ENCODE assay signal across 20 cellular contexts in the genomic region with DNA sequence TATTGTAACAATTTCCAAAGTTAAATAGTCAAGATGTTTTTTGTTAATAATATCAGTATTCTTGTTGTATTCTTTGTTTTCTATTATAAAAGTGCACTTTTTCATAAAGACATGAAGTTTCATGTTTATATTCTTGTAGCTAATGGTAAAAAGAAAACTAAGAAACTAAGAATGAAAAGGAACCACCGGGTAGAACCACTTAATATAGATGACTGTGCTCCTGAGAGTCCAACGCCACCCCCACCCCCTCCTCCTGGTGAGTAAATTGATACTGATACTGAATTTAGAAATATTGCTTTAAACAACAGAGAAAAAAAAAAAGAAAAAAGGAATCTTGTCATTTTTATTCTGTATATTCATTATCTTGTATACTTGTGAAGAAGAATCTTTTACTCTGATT. TPM values are rescaled to one million over a fixed set of nuclear protein-coding genes. Genes with fewer than 3 reads are reported as not detected.
A peak's percentile ranks its signal among the peaks of the same experiment; 100 is the strongest.
DNase-seq lines count a peak whose midpoint lies in the region; ATAC-seq and FAIRE-seq lines count a peak whose summit lies in the region.
"Had no signal": no experiment of that assay in that cellular context is flagged by ENCODE, and none has a peak within 500 bp of the region (broad histone marks: within the 10 kb centered on the region; RNA-seq: fewer than 3 reads in every experiment).

No MANE protein-coding gene starts in this region.

- peak; percentile 51 for FAIRE-seq in A204.1 (lab: Jason Lieb, UNC)
- FAIRE-seq: GM12878, GM19239, H1 had no signal

- DNase-seq in activated CD4-positive, alpha-beta memory T cell treated with anti-CD3 and anti-CD28 coated beads for 36 hours: peak; percentile 30
- DNase-seq in activated CD4-positive, alpha-beta memory T cell treated with anti-CD3 and anti-CD28 coated beads, Interleukin-2, amount 10 ng/mL, durations not matched to agents 7 days and 5 days: no peak
- no peak for DNase-seq in stimulated activated effector memory CD8-positive, alpha-beta T cell treated with anti-CD3 and anti-CD28 coated beads, Interleukin-12 subunit alpha, Interleukin-12 subunit beta, amount 100 ng/mL, for 72 hours (ENCODE audit: low spot score in 2 of 2)
- no peak for DNase-seq in COLO829 (ENCODE audit: low spot score)
- DNase-seq: 8988T; C1 segment of cervical spinal cord; Caco-2; CD4-positive, alpha-beta memory T cell; DMS153; DND-41; GM23248; H7; HCEC 1CT had no signal

- intact Hi-C loops in activated CD4-positive, alpha-beta memory T cell treated with anti-CD3 and anti-CD28 coated beads for 36 hours (cut with micrococcal nuclease): no loop called here

- H3K9me3 Mint-ChIP-seq in activated CD4-positive, alpha-beta memory T cell treated with anti-CD3 and anti-CD28 coated beads for 36 hours: no peaks in the 10 kb centered on the region
- H3K9me3 Mint-ChIP-seq in activated CD4-positive, alpha-beta memory T cell treated with anti-CD3 and anti-CD28 coated beads, Interleukin-2, amount 10 ng/mL, durations not matched to agents 7 days and 5 days: no peaks in the 10 kb centered on the region
- no peaks in the 10 kb centered on the region for H3K9me3 Mint-ChIP-seq in stimulated activated effector memory CD8-positive, alpha-beta T cell treated with anti-CD3 and anti-CD28 coated beads, Interleukin-12 subunit alpha, Interleukin-12 subunit beta, amount 100 ng/mL, for 72 hours
- H3K9me3 Mint-ChIP-seq: CD4-positive, alpha-beta memory T cell had no signal

- no peaks in the 10 kb centered on the region for H3K4me1 Mint-ChIP-seq in activated CD4-positive, alpha-beta memory T cell treated with anti-CD3 and anti-CD28 coated beads for 36 hours (ENCODE audit: low read depth)
- no peaks in the 10 kb centered on the region for H3K4me1 Mint-ChIP-seq in activated CD4-positive, alpha-beta memory T cell treated with anti-CD3 and anti-CD28 coated beads, Interleukin-2, amount 10 ng/mL, durations not matched to agents 7 days and 5 days
- no peaks in the 10 kb centered on the region for H3K4me1 Mint-ChIP-seq in stimulated activated effector memory CD8-positive, alpha-beta T cell treated with anti-CD3 and anti-CD28 coated beads, Interleukin-12 subunit alpha, Interleukin-12 subunit beta, amount 100 ng/mL, for 72 hours
- H3K4me1 Mint-ChIP-seq: CD4-positive, alpha-beta memory T cell had no signal

- no peak overlapping the region for H3K27ac Mint-ChIP-seq in activated CD4-positive, alpha-beta memory T cell treated with anti-CD3 and anti-CD28 coated beads for 36 hours
- no peak overlapping the region for H3K27ac Mint-ChIP-seq in activated CD4-positive, alpha-beta memory T cell treated with anti-CD3 and anti-CD28 coated beads, Interleukin-2, amount 10 ng/mL, durations not matched to agents 7 days and 5 days
- no peak overlapping the region for H3K27ac Mint-ChIP-seq in stimulated activated effector memory CD8-positive, alpha-beta T cell treated with anti-CD3 and anti-CD28 coated beads, Interleukin-12 subunit alpha, Interleukin-12 subunit beta, amount 100 ng/mL, for 72 hours
- H3K27ac Mint-ChIP-seq: CD4-positive, alpha-beta memory T cell had no signal

- peaks cover 7% of the 10 kb centered on the region for H3K36me3 Mint-ChIP-seq in activated CD4-positive, alpha-beta memory T cell treated with anti-CD3 and anti-CD28 coated beads for 36 hours
- H3K36me3 Mint-ChIP-seq in activated CD4-positive, alpha-beta memory T cell treated with anti-CD3 and anti-CD28 coated beads, Interleukin-2, amount 10 ng/mL, durations not matched to agents 7 days and 5 days (ENCODE audit: low read depth): peaks cover 14% of the 10 kb centered on the region
- H3K36me3 Mint-ChIP-seq in stimulated activated effector memory CD8-positive, alpha-beta T cell treated with anti-CD3 and anti-CD28 coated beads, Interleukin-12 subunit alpha, Interleukin-12 subunit beta, amount 100 ng/mL, for 72 hours: peaks cover 16% of the 10 kb centered on the region

- H3K27me3 Mint-ChIP-seq in activated CD4-positive, alpha-beta memory T cell treated with anti-CD3 and anti-CD28 coated beads for 36 hours: no peaks in the 10 kb centered on the region
- H3K27me3 Mint-ChIP-seq in activated CD4-positive, alpha-beta memory T cell treated with anti-CD3 and anti-CD28 coated beads, Interleukin-2, amount 10 ng/mL, durations not matched to agents 7 days and 5 days: no peaks in the 10 kb centered on the region
- H3K27me3 Mint-ChIP-seq: CD4-positive, alpha-beta memory T cell had no signal

- CTCF ChIA-PET in activated CD4-positive, alpha-beta memory T cell treated with anti-CD3 and anti-CD28 coated beads for 36 hours (lab: Charles Lee): interaction anchor here (1.0 to 2.0 kb wide), 2 partner anchors 12 to 13 kb away, joined by 5 read pairs; partner anchors contain the start of genes DHFR2 and NSUN3
- CTCF ChIA-PET in activated CD4-positive, alpha-beta memory T cell treated with anti-CD3 and anti-CD28 coated beads, Interleukin-2, amount 10 ng/mL, durations not matched to agents 7 days and 5 days (lab: Charles Lee): no interaction called here

- H3K4me3 Mint-ChIP-seq in activated CD4-positive, alpha-beta memory T cell treated with anti-CD3 and anti-CD28 coated beads for 36 hours: no peak overlapping the region
- H3K4me3 Mint-ChIP-seq in activated CD4-positive, alpha-beta memory T cell treated with anti-CD3 and anti-CD28 coated beads, Interleukin-2, amount 10 ng/mL, durations not matched to agents 7 days and 5 days: no peak overlapping the region
- no peak overlapping the region for H3K4me3 Mint-ChIP-seq in stimulated activated effector memory CD8-positive, alpha-beta T cell treated with anti-CD3 and anti-CD28 coated beads, Interleukin-12 subunit alpha, Interleukin-12 subunit beta, amount 100 ng/mL, for 72 hours
- H3K4me3 Mint-ChIP-seq: CD4-positive, alpha-beta memory T cell had no signal

- peak; percentile 67 for ATAC-seq in HG02870 (IDR thresholded peaks at IDR 0.05; ENCODE audit: unreplicated experiment)
- ATAC-seq in stimulated activated effector memory CD8-positive, alpha-beta T cell treated with anti-CD3 and anti-CD28 coated beads, Interleukin-12 subunit alpha, Interleukin-12 subunit beta, amount 100 ng/mL, for 72 hours: peak; percentile 49
- ATAC-seq in HG02798 (IDR thresholded peaks at IDR 0.05; ENCODE audit: poor library complexity, unreplicated experiment): no peak
- ATAC-seq: GM12878 had no signal

- POLR2A ChIA-PET in activated CD4-positive, alpha-beta memory T cell treated with anti-CD3 and anti-CD28 coated beads for 36 hours (lab: Charles Lee): no interaction called here
- POLR2A ChIA-PET in activated CD4-positive, alpha-beta memory T cell treated with anti-CD3 and anti-CD28 coated beads, Interleukin-2, amount 10 ng/mL, durations not matched to agents 7 days and 5 days (lab: Charles Lee): interaction anchor here (1.7 kb wide), 1 partner anchor 13 kb away, joined by 5 read pairs; the partner anchor contains the start of genes DHFR2 and NSUN3

RNA-seq across cellular contexts. Expression of gene DHFR2, which starts 13.4 kb away (rescaled TPM):
- 1 to 10 TPM; 6.8 to 9.7 TPM for total RNA-seq in activated CD4-positive, alpha-beta memory T cell treated with anti-CD3 and anti-CD28 coated beads for 36 hours
- total RNA-seq in activated CD4-positive, alpha-beta memory T cell treated with anti-CD3 and anti-CD28 coated beads, Interleukin-2, amount 10 ng/mL, durations not matched to agents 7 days and 5 days: 10 to 100 TPM in 1 of 2 experiments, 1 to 10 TPM in 1; 9.4 to 10.4 TPM

RNA-seq across cellular contexts. Expression of gene NSUN3, which starts 13.6 kb away (rescaled TPM):
- total RNA-seq in activated CD4-positive, alpha-beta memory T cell treated with anti-CD3 and anti-CD28 coated beads for 36 hours: 10 to 100 TPM; 15.3 to 16.2 TPM
- total RNA-seq in activated CD4-positive, alpha-beta memory T cell treated with anti-CD3 and anti-CD28 coated beads, Interleukin-2, amount 10 ng/mL, durations not matched to agents 7 days and 5 days: 10 to 100 TPM; 15.2 to 16.1 TPM

RNA-seq across cellular contexts. Expression of gene STX19, which starts 20.9 kb away (rescaled TPM):
- total RNA-seq in activated CD4-positive, alpha-beta memory T cell treated with anti-CD3 and anti-CD28 coated beads for 36 hours: not detected
- not detected for total RNA-seq in activated CD4-positive, alpha-beta memory T cell treated with anti-CD3 and anti-CD28 coated beads, Interleukin-2, amount 10 ng/mL, durations not matched to agents 7 days and 5 days
- total RNA-seq: A673, Caco-2, GM12878, GM23248, H1, H7 had no signal
